ENCODE assay signal across 10 cellular contexts in the genomic region with DNA sequence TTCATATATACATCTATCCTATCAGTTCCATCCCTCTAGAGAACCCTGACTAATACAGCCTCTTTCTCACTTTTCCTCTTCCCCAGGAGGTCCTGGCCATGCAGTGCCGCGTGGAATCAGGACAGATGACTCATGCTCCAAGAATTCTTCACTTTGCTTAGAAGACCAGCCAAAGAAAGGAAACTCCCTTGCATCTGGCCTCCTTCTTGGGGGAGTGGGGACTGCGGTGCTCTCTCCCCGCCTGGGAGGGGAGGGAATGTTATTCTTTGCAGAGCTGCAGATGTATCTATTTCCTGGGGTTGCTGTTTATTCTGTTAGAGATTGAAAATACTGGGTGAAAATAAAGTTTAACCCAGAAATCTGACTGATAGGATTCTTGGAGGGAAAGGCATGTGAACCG.
DNase-seq lines count a peak whose midpoint lies in the region; ATAC-seq and TF ChIP-seq lines count a peak whose summit lies in the region.
"Had no signal": no experiment of that assay in that cellular context is flagged by ENCODE, and none has a peak within 500 bp of the region (broad histone marks: within the 10 kb centered on the region; RNA-seq: fewer than 3 reads in every experiment).

No MANE protein-coding gene starts in this region.

- DNase-seq in AG09319 (ENCODE audit: extremely low read depth, low read depth) (peak; percentile 67), NCI-H460 (ENCODE audit: extremely low read depth, low read depth) (peak; percentile 83), fibroblast of gingiva (ENCODE audit: low read depth) (peak; percentile 81), mucosa of gallbladder (ENCODE audit: low spot score) (peak; percentile 64), C1 segment of cervical spinal cord (lab: John Stamatoyannopoulos, UW) (no peak), middle frontal gyrus (ENCODE audit: extremely low spot score, low spot score) (no peak), NCI-H1417 treated with DMSO at 0.1 percent for 48 hours (lab: John Stamatoyannopoulos, UW) (no peak)
- DNase-seq: DMS79 treated with DMSO at 0.1 percent for 48 hours, NCI-H2171 had no signal

- TF ChIP-seq CTCF in AG09319 (IDR thresholded peaks at IDR 0.05; ENCODE audit: low read depth, low read length): no peak

- no peak for ATAC-seq in GM21390 (IDR thresholded peaks at IDR 0.05; ENCODE audit: unreplicated experiment)

Comparison
In these comparisons a context has a peak if more than half of its experiments do, and no peak if none do; other contexts are left out.
1. DNase-seq: peak in AG09319 (single experiment), NCI-H460 (single experiment), fibroblast of gingiva (single experiment) and mucosa of gallbladder (single experiment); none in C1 segment of cervical spinal cord (0 of 14), middle frontal gyrus (single experiment) and NCI-H1417 treated with DMSO at 0.1 percent for 48 hours (single experiment).